Comparison of ENCODE assay signal across 10 cellular contexts in genomic region chr14:85415015-85415712, GRCh38.
A peak's percentile ranks its signal among the peaks of the same experiment; 100 is the strongest.
DNase-seq lines count a peak whose midpoint lies in the region; ATAC-seq and TF ChIP-seq lines count a peak whose summit lies in the region.
"Had no signal": no experiment of that assay in that cellular context is flagged by ENCODE, and none has a peak within 500 bp of the region (broad histone marks: within the 10 kb centered on the region; RNA-seq: fewer than 3 reads in every experiment).

No MANE protein-coding gene starts in this region.

- peaks cover 7% of the 10 kb centered on the region for H3K9me3 Mint-ChIP-seq in activated naive CD4-positive, alpha-beta T cell treated with anti-CD3 and anti-CD28 coated beads, Interleukin-2, amount 10 ng/mL, durations not matched to agents 7 days and 5 days

- H3K36me3 ChIP-seq in kidney epithelial cell (ENCODE audit: control insufficient read depth, insufficient read depth, low read length) (no peaks in the 10 kb centered on the region), Peyer's patch (no peaks in the 10 kb centered on the region)

- H3K4me1 ChIP-seq in Peyer's patch: no peaks in the 10 kb centered on the region

- H3K4me1 Mint-ChIP-seq in activated naive CD4-positive, alpha-beta T cell treated with anti-CD3 and anti-CD28 coated beads, Interleukin-2, amount 10 ng/mL, durations not matched to agents 7 days and 5 days: no peaks in the 10 kb centered on the region

- H3K36me3 Mint-ChIP-seq in activated naive CD4-positive, alpha-beta T cell treated with anti-CD3 and anti-CD28 coated beads, Interleukin-2, amount 10 ng/mL, durations not matched to agents 7 days and 5 days: no peaks in the 10 kb centered on the region

- CTCF ChIA-PET in activated naive CD4-positive, alpha-beta T cell treated with anti-CD3 and anti-CD28 coated beads, Interleukin-2, amount 10 ng/mL, durations not matched to agents 7 days and 5 days (lab: Charles Lee): no interaction called here

- ATAC-seq in HG03159 (IDR thresholded peaks at IDR 0.05; ENCODE audit: unreplicated experiment): no peak
- ATAC-seq: K562 had no signal

- H3K4me3 ChIP-seq in astrocyte of the cerebellum (ENCODE audit: low read depth, low read length): no peak overlapping the region
- no peak overlapping the region for H3K4me3 ChIP-seq in kidney epithelial cell (ENCODE audit: low read depth, low read length)
- H3K4me3 ChIP-seq in Peyer's patch: no peak overlapping the region
- H3K4me3 ChIP-seq: K562 had no signal

- no peak for TF ChIP-seq POLR2A in Peyer's patch (IDR thresholded peaks at IDR 0.05)

- no peaks in the 10 kb centered on the region for H3K9me3 ChIP-seq in Peyer's patch

- DNase-seq in SIG-M5 treated with dmso at 0.1 percent for 504 hours (lab: John Stamatoyannopoulos, UW; ENCODE audit: unreplicated experiment) (peak; percentile 36), SIG-M5 (lab: John Stamatoyannopoulos, UW) (no peak), astrocyte of the cerebellum (ENCODE audit: low read depth) (peak; percentile 42), kidney epithelial cell (ENCODE audit: low read depth) (peak; percentile 62), Peyer's patch (no peak)
- DNase-seq in activated CD4-positive, alpha-beta T cell treated with anti-CD3 and anti-CD28 coated beads, Interleukin-2, amount 50 U/mL, for 1 hour: no peak
- DNase-seq in activated naive CD4-positive, alpha-beta T cell treated with anti-CD3 and anti-CD28 coated beads, Interleukin-2, amount 10 ng/mL, durations not matched to agents 7 days and 5 days: no peak

- H3K27ac ChIP-seq in Peyer's patch: no peak overlapping the region

- no peak overlapping the region for H3K4me3 Mint-ChIP-seq in activated naive CD4-positive, alpha-beta T cell treated with anti-CD3 and anti-CD28 coated beads, Interleukin-2, amount 10 ng/mL, durations not matched to agents 7 days and 5 days
- H3K4me3 Mint-ChIP-seq: stimulated activated naive CD8-positive, alpha-beta T cell treated with anti-CD3 and anti-CD28 coated beads, Interleukin-15, Interleukin-2, amounts not matched to agents 100 ng/mL and 50 ng/mL, for 24 hours had no signal

- H3K27ac Mint-ChIP-seq in activated naive CD4-positive, alpha-beta T cell treated with anti-CD3 and anti-CD28 coated beads, Interleukin-2, amount 10 ng/mL, durations not matched to agents 7 days and 5 days: no peak overlapping the region
- H3K27ac Mint-ChIP-seq: stimulated activated naive CD8-positive, alpha-beta T cell treated with anti-CD3 and anti-CD28 coated beads, Interleukin-15, Interleukin-2, amounts not matched to agents 100 ng/mL and 50 ng/mL, for 24 hours had no signal

- in situ Hi-C loops in astrocyte of the cerebellum (cut with HindIII; ENCODE audit: low sequenced_read_pairs): no loop called here

- H3K27me3 ChIP-seq in kidney epithelial cell (ENCODE audit: control insufficient read depth, insufficient read depth, low read length): no peaks in the 10 kb centered on the region
- no peaks in the 10 kb centered on the region for H3K27me3 ChIP-seq in Peyer's patch

- H3K27me3 Mint-ChIP-seq in activated naive CD4-positive, alpha-beta T cell treated with anti-CD3 and anti-CD28 coated beads, Interleukin-2, amount 10 ng/mL, durations not matched to agents 7 days and 5 days: no peaks in the 10 kb centered on the region
- H3K27me3 Mint-ChIP-seq: stimulated activated naive CD8-positive, alpha-beta T cell treated with anti-CD3 and anti-CD28 coated beads, Interleukin-15, Interleukin-2, amounts not matched to agents 100 ng/mL and 50 ng/mL, for 24 hours had no signal

- TF ChIP-seq CTCF in astrocyte of the cerebellum (IDR thresholded peaks at IDR 0.05; ENCODE audit: low read depth, low read length, missing control alignments) (peak; percentile 48), kidney epithelial cell (IDR thresholded peaks at IDR 0.05; ENCODE audit: insufficient read depth, low read length, poor library complexity, severe bottlenecking) (peak; percentile 33), Peyer's patch (IDR thresholded peaks at IDR 0.05) (no peak)

Comparison
In these comparisons a context has a peak if more than half of its experiments do, and no peak if none do; other contexts are left out.
1. DNase-seq: peak in SIG-M5 treated with dmso at 0.1 percent for 504 hours (single experiment), astrocyte of the cerebellum (single experiment) and kidney epithelial cell (single experiment); none in SIG-M5 (single experiment), activated CD4-positive, alpha-beta T cell treated with anti-CD3 and anti-CD28 coated beads, Interleukin-2, amount 50 U/mL, for 1 hour (single experiment), Peyer's patch (0 of 3) and activated naive CD4-positive, alpha-beta T cell treated with anti-CD3 and anti-CD28 coated beads, Interleukin-2, amount 10 ng/mL, durations not matched to agents 7 days and 5 days (single experiment).
2. CTCF ChIP-seq: peak in astrocyte of the cerebellum (single experiment) and kidney epithelial cell (single experiment); none in Peyer's patch (0 of 6).